6 cellular contexts compared by ENCODE assay signal in the genomic region with DNA sequence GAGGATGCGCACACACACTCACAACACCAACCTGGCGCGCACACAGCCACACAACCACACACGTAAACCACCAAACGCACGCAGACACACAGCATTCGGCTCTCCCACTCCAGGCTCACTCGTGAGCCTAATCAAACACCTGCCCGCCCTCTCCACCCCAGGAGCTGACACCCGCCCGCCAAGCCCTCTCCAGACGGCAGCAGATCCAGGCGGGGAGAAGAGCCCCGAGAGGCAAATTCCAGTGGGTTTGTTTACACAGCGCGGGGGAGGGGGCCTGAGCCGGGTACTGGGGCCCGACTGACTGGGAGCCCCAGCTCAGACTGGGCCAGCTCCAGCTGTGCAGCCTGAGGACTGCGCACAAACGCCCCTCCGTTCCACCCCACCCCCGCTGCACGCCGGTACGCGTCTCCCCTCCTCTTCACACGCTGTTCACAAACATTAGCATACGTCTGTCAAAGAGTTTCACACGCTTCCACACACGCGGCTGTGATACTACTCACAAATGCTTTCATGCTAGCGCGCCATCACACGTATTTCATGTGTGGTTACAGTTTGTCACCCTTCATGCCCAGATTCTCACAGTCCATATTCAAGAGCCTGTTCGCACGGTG. TPM values are rescaled to one million over a fixed set of nuclear protein-coding genes. Genes with fewer than 3 reads are reported as not detected.
DNase-seq lines count a peak whose midpoint lies in the region; ATAC-seq lines count a peak whose summit lies in the region.

No MANE protein-coding gene starts in this region.

- H3K27me3 Mint-ChIP-seq in activated naive CD4-positive, alpha-beta T cell treated with anti-CD3 and anti-CD28 coated beads for 36 hours (ENCODE audit: low read depth): peaks cover 15% of the 10 kb centered on the region
- peaks cover 3 to 17% (median 11%) of the 10 kb centered on the region in 3 donors for H3K27me3 Mint-ChIP-seq in immature natural killer cell (ENCODE audit: low read depth in 3 of 3)

- H3K36me3 ChIP-seq in stomach smooth muscle (ENCODE audit: control insufficient read depth in 2 of 2, insufficient read depth in 2 of 2, low read length in 2 of 2): peaks cover 1 to 4% of the 10 kb centered on the region in 2 donors

- peaks cover 27% of the 10 kb centered on the region for H3K4me1 Mint-ChIP-seq in activated naive CD4-positive, alpha-beta T cell treated with anti-CD3 and anti-CD28 coated beads for 36 hours (ENCODE audit: low read depth)
- peaks cover 26 to 28% of the 10 kb centered on the region in 2 donors for H3K4me1 Mint-ChIP-seq in immature natural killer cell

- CTCF ChIA-PET in activated naive CD4-positive, alpha-beta T cell treated with anti-CD3 and anti-CD28 coated beads for 36 hours (lab: Charles Lee): interaction anchor here (0.9 to 1.7 kb wide), 4 partner anchors 9 to 74 kb away, joined by 3 to 4 read pairs (median 3); partner anchors contain the start of gene KRTCAP2

- no peaks in the 10 kb centered on the region for H3K9me3 ChIP-seq in stomach smooth muscle (ENCODE audit: control insufficient read depth in 2 of 2, low read length in 2 of 2)

- H3K9ac ChIP-seq in stomach smooth muscle (ENCODE audit: low read length in 2 of 2): peak overlapping the region; percentile 21 to 57

- intact Hi-C loops in activated naive CD4-positive, alpha-beta T cell treated with anti-CD3 and anti-CD28 coated beads for 36 hours (cut with micrococcal nuclease): loop anchor here (1.0 to 2.0 kb wide), 2 partner anchors 9 to 32 kb away; partner anchors contain the start of gene SLC50A1

- peaks cover 57% of the 10 kb centered on the region for H3K4me1 ChIP-seq in stomach smooth muscle (ENCODE audit: control insufficient read depth, insufficient read depth, low read length)

- peak overlapping the region; percentile 53 for H3K27ac ChIP-seq in stomach smooth muscle (ENCODE audit: low read length)

- peak overlapping the region; percentile 88 to 93 for H3K4me3 ChIP-seq in stomach smooth muscle (ENCODE audit: low read length in 2 of 2)

- peak overlapping the region; percentile 71 for H3K4me3 Mint-ChIP-seq in activated naive CD4-positive, alpha-beta T cell treated with anti-CD3 and anti-CD28 coated beads for 36 hours
- peak overlapping the region; percentile 78 to 92 (median 84) for H3K4me3 Mint-ChIP-seq in immature natural killer cell

- H3K9me3 Mint-ChIP-seq in activated naive CD4-positive, alpha-beta T cell treated with anti-CD3 and anti-CD28 coated beads for 36 hours: no peaks in the 10 kb centered on the region
- H3K9me3 Mint-ChIP-seq in immature natural killer cell: no peaks in the 10 kb centered on the region

- H3K36me3 Mint-ChIP-seq in activated naive CD4-positive, alpha-beta T cell treated with anti-CD3 and anti-CD28 coated beads for 36 hours (ENCODE audit: low read depth): no peaks in the 10 kb centered on the region
- peaks cover 0 to 3% (median 0%) of the 10 kb centered on the region in 3 donors for H3K36me3 Mint-ChIP-seq in immature natural killer cell

- peak; percentile 70 for DNase-seq in DMS153 (lab: John Stamatoyannopoulos, UW)
- DNase-seq in DMS153 treated with DMSO at 0.1 percent for 48 hours (lab: John Stamatoyannopoulos, UW; ENCODE audit: unreplicated experiment): no peak
- peak; percentile 66 for DNase-seq in activated naive CD4-positive, alpha-beta T cell treated with anti-CD3 and anti-CD28 coated beads for 36 hours
- peak; percentile 50 to 63 (median 56) for DNase-seq in immature natural killer cell

- no peak overlapping the region for H3K27ac Mint-ChIP-seq in activated naive CD4-positive, alpha-beta T cell treated with anti-CD3 and anti-CD28 coated beads for 36 hours
- H3K27ac Mint-ChIP-seq in immature natural killer cell: peak overlapping the region in 4 of 6 donors; percentile 60 to 92 (median 73)

- H3K27me3 ChIP-seq in stomach smooth muscle (ENCODE audit: control insufficient read depth in 1 of 2, insufficient read depth in 2 of 2, low read length in 2 of 2): no peaks in the 10 kb centered on the region

- ATAC-seq in GM19328 (IDR thresholded peaks at IDR 0.05; ENCODE audit: unreplicated experiment): no peak

RNA-seq across cellular contexts. Expression of gene EFNA1, which starts 1.1 kb away (rescaled TPM):
- total RNA-seq in activated naive CD4-positive, alpha-beta T cell treated with anti-CD3 and anti-CD28 coated beads for 36 hours: under 1 TPM; 0.26 to 0.32 TPM
- polyA plus RNA-seq in immature natural killer cell: 1 to 10 TPM in 2 of 3 donors, under 1 TPM in 1; 0.64 to 4.0 (median 1.1) TPM

RNA-seq across cellular contexts. Expression of gene SLC50A1, which starts 9.1 kb away (rescaled TPM):
- 10 to 100 TPM; 48.4 to 52.7 TPM for total RNA-seq in activated naive CD4-positive, alpha-beta T cell treated with anti-CD3 and anti-CD28 coated beads for 36 hours
- 100 to 1,000 TPM in 1 of 3 donors, 10 to 100 TPM in 2; 59.5 to 120 (median 93.0) TPM for polyA plus RNA-seq in immature natural killer cell

RNA-seq across cellular contexts. Expression of gene DPM3, which starts 13.7 kb away (rescaled TPM):
- total RNA-seq in activated naive CD4-positive, alpha-beta T cell treated with anti-CD3 and anti-CD28 coated beads for 36 hours: 10 to 100 TPM; 31.4 to 35.5 TPM
- polyA plus RNA-seq in immature natural killer cell: 100 to 1,000 TPM; 103 to 274 (median 126) TPM

RNA-seq across cellular contexts. Expression of gene KRTCAP2, which starts 46.5 kb away (rescaled TPM):
- 100 to 1,000 TPM; 129 to 137 TPM for total RNA-seq in activated naive CD4-positive, alpha-beta T cell treated with anti-CD3 and anti-CD28 coated beads for 36 hours
- 100 to 1,000 TPM; 396 to 465 (median 435) TPM for polyA plus RNA-seq in immature natural killer cell

RNA-seq across cellular contexts. Expression of gene TRIM46, which starts 47.0 kb away (rescaled TPM):
- 1 to 10 TPM; 3.2 to 3.6 TPM for total RNA-seq in activated naive CD4-positive, alpha-beta T cell treated with anti-CD3 and anti-CD28 coated beads for 36 hours
- polyA plus RNA-seq in immature natural killer cell: under 1 TPM in 1 of 3 donors, not detected in 2; 0.43 TPM
